26 cellular contexts compared by ENCODE assay signal in the genomic region with DNA sequence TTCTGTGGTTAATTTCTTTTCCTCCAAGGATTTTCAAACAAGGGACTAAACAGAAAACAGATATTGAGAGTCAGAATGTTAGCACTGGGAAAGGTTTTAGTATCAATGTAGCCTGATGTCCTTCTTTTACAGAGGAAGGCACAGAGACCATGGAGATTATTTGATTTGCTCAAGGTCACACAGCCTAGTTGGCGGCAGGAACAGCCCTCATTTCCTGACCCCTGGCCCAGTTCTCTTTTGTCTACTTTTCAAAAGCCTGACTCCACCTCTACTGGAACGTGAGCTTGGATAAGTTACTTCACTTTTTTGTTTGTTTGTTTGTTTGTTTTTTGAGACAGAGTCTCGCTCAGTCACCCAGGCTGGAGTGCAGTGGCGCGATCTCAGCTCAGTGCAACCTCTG. TPM values are rescaled to one million over a fixed set of nuclear protein-coding genes. Genes with fewer than 3 reads are reported as not detected.
"Had no signal": no experiment of that assay in that cellular context is flagged by ENCODE, and none has a peak within 500 bp of the region (broad histone marks: within the 10 kb centered on the region; RNA-seq: fewer than 3 reads in every experiment).

No MANE protein-coding gene starts in this region.

- H3K27me3 ChIP-seq: thyroid gland, vagina had no signal

- H3K4me3 ChIP-seq: coronary artery, esophagus squamous epithelium, hepatocyte, left lung, lower lobe of right lung, prostate gland, thyroid gland, vagina had no signal

- H2AFZ ChIP-seq: hepatocyte had no signal

- H3K27ac ChIP-seq: coronary artery, esophagus squamous epithelium, hepatocyte, left lung, lower lobe of right lung, prostate gland, thyroid gland, vagina had no signal

- H3K4me2 ChIP-seq: hepatocyte had no signal

- H3K9me3 ChIP-seq: esophagus squamous epithelium, left lung, lower lobe of right lung, prostate gland, thyroid gland, vagina had no signal

- H3K36me3 ChIP-seq: esophagus squamous epithelium, left lung, lower lobe of right lung, prostate gland, thyroid gland, vagina had no signal

- H3K79me2 ChIP-seq: hepatocyte had no signal

- ATAC-seq: effector memory CD8-positive, alpha-beta T cell; left lung; lower lobe of right lung; naive thymus-derived CD8-positive, alpha-beta T cell had no signal

- H3K4me1 ChIP-seq: esophagus squamous epithelium, left lung, lower lobe of right lung, prostate gland, vagina had no signal

- DNase-seq: dermis blood vessel endothelial cell; effector memory CD8-positive, alpha-beta T cell; erythroblast; esophagus squamous epithelium; foreskin melanocyte; kidney; left lung; lower lobe of right lung; naive thymus-derived CD8-positive, alpha-beta T cell; nephron progenitor cell; nucleus accumbens; right cardiac atrium; small intestine; stimulated activated CD4-positive, alpha-beta T cell treated with anti-CD3 and anti-CD28 coated beads, Interleukin-12 subunit alpha, Interleukin-12 subunit beta, amount 100 ng/mL, for 4 hours; stimulated activated CD4-positive, alpha-beta T cell treated with anti-CD3 and anti-CD28 coated beads, Interleukin-1b, Interleukin-23, amount 100 ng/mL, for 48 hours; stimulated activated CD4-positive, alpha-beta T cell treated with anti-CD3 and anti-CD28 coated beads, Interleukin-4, amount 100 ng/mL, for 1 hour; stimulated activated CD8-positive, alpha-beta memory T cell treated with anti-CD3 and anti-CD28 coated beads, Interleukin-4, amount 100 ng/mL, for 48 hours; stimulated activated naive CD4-positive, alpha-beta T cell; stimulated activated naive CD8-positive, alpha-beta T cell treated with anti-CD3 and anti-CD28 coated beads, Interleukin-15, amount 100 ng/mL, for 72 hours; thyroid gland; trophoblast cell had no signal

RNA-seq across cellular contexts. Expression of a gene that starts 6.6 kb away (rescaled TPM):
- total RNA-seq: myocyte had no signal
